ENCODE assay signal across 13 cellular contexts in the genomic region with DNA sequence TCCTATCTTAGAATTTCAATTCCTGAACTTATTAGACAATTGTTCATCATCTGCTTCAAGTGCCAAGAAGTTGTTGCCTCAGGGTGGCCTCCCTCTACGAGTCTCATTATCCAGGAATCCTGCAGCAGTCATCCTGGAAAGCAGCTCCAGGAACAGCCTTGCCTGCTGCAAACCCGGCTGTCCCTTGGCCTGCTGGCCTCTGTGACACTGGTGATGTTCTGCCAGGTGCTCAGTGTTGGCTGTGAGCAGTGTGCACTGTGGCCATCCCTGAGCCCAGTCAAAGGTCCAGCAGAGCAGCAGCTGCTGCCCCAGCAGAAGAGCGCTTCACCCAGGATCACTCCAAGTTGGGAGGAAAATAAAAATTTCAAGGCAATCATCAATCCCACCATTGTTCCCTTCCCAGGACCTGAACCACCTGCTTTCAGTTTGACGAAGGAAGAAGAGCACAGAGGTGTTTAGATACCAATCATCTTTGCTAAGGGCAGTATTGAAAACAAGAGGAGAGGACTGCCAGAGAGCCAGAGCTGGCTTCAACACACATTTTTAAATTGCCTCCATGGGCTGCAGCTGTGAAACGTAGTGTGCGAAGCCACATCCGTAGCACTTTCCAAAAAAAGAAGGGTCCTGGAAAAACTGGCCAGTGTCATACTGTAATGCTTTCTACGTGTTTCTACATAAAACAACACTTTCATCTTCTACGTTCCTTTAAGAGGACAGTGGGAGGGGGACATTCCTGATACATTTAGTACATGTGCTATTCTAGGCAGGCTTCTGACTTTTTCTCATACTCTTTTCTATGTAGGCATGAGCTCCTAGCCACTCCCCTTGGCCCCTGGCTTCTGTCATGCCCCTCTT. TPM values are rescaled to one million over a fixed set of nuclear protein-coding genes. Genes with fewer than 3 reads are reported as not detected.
DNase-seq lines count a peak whose midpoint lies in the region; ATAC-seq and TF ChIP-seq lines count a peak whose summit lies in the region.
"Had no signal": no experiment of that assay in that cellular context is flagged by ENCODE, and none has a peak within 500 bp of the region (broad histone marks: within the 10 kb centered on the region; RNA-seq: fewer than 3 reads in every experiment).

No MANE protein-coding gene starts in this region.

- peak overlapping the region; percentile 66 for H3K4me2 ChIP-seq in SK-N-SH

- H4K20me1 ChIP-seq in SK-N-SH (ENCODE audit: insufficient read depth) = no peaks in the 10 kb centered on the region

- 74% methylated on average over 9 of the region's 9 CpGs for WGBS in SK-N-SH (ENCODE audit: low lambda C conversion rate)
- 17 to 29% (median 20%) methylated on average over 9 of the region's 9 CpGs for WGBS in psoas muscle, 3 donors

- H3K27ac ChIP-seq in SK-N-SH (ENCODE audit: low read depth in 2 of 2, low read length in 1 of 2) = peak overlapping the region; percentile 22 to 87; a peak in 3 of 4 replicates
- H3K27ac ChIP-seq in psoas muscle = peak overlapping the region; percentile 64

- H3F3A ChIP-seq in SK-N-SH (replicated peaks; ENCODE audit: insufficient read depth) = peaks cover 26% of the 10 kb centered on the region

- H3K36me3 ChIP-seq in SK-N-SH (replicated peaks in 1 of 2; ENCODE audit: control insufficient read depth in 1 of 2, insufficient read depth in 2 of 2, low read length in 1 of 2) (no peaks in the 10 kb centered on the region), psoas muscle (ENCODE audit: insufficient read depth in 1 of 2, low read depth in 1 of 2) (no peaks in the 10 kb centered on the region)

- H3K9me3 ChIP-seq in SK-N-SH (no peaks in the 10 kb centered on the region), psoas muscle (no peaks in the 10 kb centered on the region)

- DNase-seq in EH (ENCODE audit: low read depth) = peak; percentile 96
- DNase-seq in SK-N-SH = peak; percentile 30
- DNase-seq in fibroblast of villous mesenchyme (ENCODE audit: low read depth) = peak; percentile 63
- peak; percentile 72 to 90 for DNase-seq in psoas muscle
- no peak for DNase-seq in NCI-H526 (lab: John Stamatoyannopoulos, UW)
- no peak for DNase-seq in activated CD4-positive, CD25-positive, alpha-beta regulatory T cell treated with anti-CD3 and anti-CD28 coated beads, Interleukin-2, amount 50 U/mL, for 72 hours
- DNase-seq in DMS153 treated with DMSO at 0.1 percent for 48 hours (lab: John Stamatoyannopoulos, UW; ENCODE audit: unreplicated experiment) = no peak
- DNase-seq: activated gamma-delta T cell treated with Interleukin-2 at 50 U/mL for 16 hours; CD8-positive, alpha-beta memory T cell; effector CD8-positive, alpha-beta T cell; nucleus accumbens had no signal

- H3K4me1 ChIP-seq in SK-N-SH (ENCODE audit: control insufficient read depth in 1 of 2, insufficient read depth in 2 of 2, low read depth in 1 of 2, low read length in 1 of 2) (peaks cover 12 to 42% of the 10 kb centered on the region in 2 experiments), psoas muscle (peaks cover 28% of the 10 kb centered on the region)

- H3K27me3 ChIP-seq in SK-N-SH (ENCODE audit: insufficient read depth) (no peaks in the 10 kb centered on the region), psoas muscle (ENCODE audit: insufficient read depth in 3 of 3, low read length in 2 of 3) (no peaks in the 10 kb centered on the region)

- H2AFZ ChIP-seq in SK-N-SH (ENCODE audit: low read depth) = peak overlapping the region; percentile 37; the same call in 1 of the 2 replicates

- intact Hi-C loops in psoas muscle (cut with DNase I) = loop anchor here in 1 of 2 donors (5.0 kb wide), 1 partner anchor 95 kb away; no protein-coding TSS in a partner anchor

- H3K4me3 ChIP-seq in SK-N-SH (ENCODE audit: low read depth in 2 of 2, low read length in 1 of 2) (no peak overlapping the region), fibroblast of villous mesenchyme (ENCODE audit: low read depth, low read length) (no peak overlapping the region), psoas muscle (peak overlapping the region; percentile 20)

- peak in 1 of 2 experiments; percentile 45; a peak in 1 of 4 replicates for TF ChIP-seq EP300 in SK-N-SH (IDR thresholded peaks at IDR 0.05; ENCODE audit: borderline replicate concordance in 1 of 2, low read depth in 1 of 2, low read length in 1 of 2)

- ATAC-seq in psoas muscle (peak; percentile 94 to 97 (median 96)), GM19397 (IDR thresholded peaks at IDR 0.05; ENCODE audit: unreplicated experiment) (no peak)
- ATAC-seq: WTC11 had no signal

- CTCF ChIA-PET in SK-N-SH (lab: Yijun Ruan, JAX) = interaction anchor here (0.9 to 1.9 kb wide), 4 partner anchors 7 to 149 kb away, joined by 3 to 13 read pairs (median 4); partner anchors contain the start of gene FAM50B

- POLR2A ChIA-PET in SK-N-SH (lab: Yijun Ruan, JAX) = no interaction called here

- H3K9me2 ChIP-seq in SK-N-SH = no peaks in the 10 kb centered on the region

- no peak for TF ChIP-seq RAD21 in SK-N-SH (IDR thresholded peaks at IDR 0.05; ENCODE audit: low read length)

- TF ChIP-seq CTCF in SK-N-SH (IDR thresholded peaks at IDR 0.05) (no peak), fibroblast of villous mesenchyme (IDR thresholded peaks at IDR 0.05; ENCODE audit: insufficient read depth, low read depth, low read length) (no peak), psoas muscle (IDR thresholded peaks at IDR 0.05) (no peak)

- no peaks in the 10 kb centered on the region for H3K79me2 ChIP-seq in SK-N-SH (ENCODE audit: insufficient read depth)

- H3K9ac ChIP-seq in SK-N-SH = peak overlapping the region; percentile 55

TF ChIP-seq in SK-N-SH, 30 proteins besides CTCF, POLR2A, EP300 and RAD21 (continues in another document):
- no peak for TF ChIP-seq SIN3A (IDR thresholded peaks at IDR 0.05; ENCODE audit: borderline replicate concordance, low read depth, low read length)
- TF ChIP-seq GABPA (IDR thresholded peaks at IDR 0.05; ENCODE audit: low read depth) = no peak
- peak; percentile 18; the same call in 1 of the 2 replicates for TF ChIP-seq JUND (IDR thresholded peaks at IDR 0.05)
- TF ChIP-seq RCOR1 (IDR thresholded peaks at IDR 0.05; ENCODE audit: low read length) = no peak
- no peak for TF ChIP-seq GATA2 (CRISPR knock-in tag; IDR thresholded peaks at IDR 0.05)
- TF ChIP-seq FOXM1 (IDR thresholded peaks at IDR 0.05; ENCODE audit: low read depth) = no peak
- no peak for TF ChIP-seq RXRA (IDR thresholded peaks at IDR 0.05; ENCODE audit: borderline replicate concordance, low read depth)
- TF ChIP-seq USF1 (IDR thresholded peaks at IDR 0.05; ENCODE audit: borderline replicate concordance, low read depth) = no peak
- TF ChIP-seq EZH2phosphoT487 (IDR thresholded peaks at IDR 0.05; ENCODE audit: borderline replicate concordance, low read depth) = no peak
- no peak for TF ChIP-seq MXI1 (IDR thresholded peaks at IDR 0.05; ENCODE audit: low read depth, low read length)
- TF ChIP-seq FOXJ3 (CRISPR knock-in tag; IDR thresholded peaks at IDR 0.05) = no peak
- TF ChIP-seq, protein P1, sequence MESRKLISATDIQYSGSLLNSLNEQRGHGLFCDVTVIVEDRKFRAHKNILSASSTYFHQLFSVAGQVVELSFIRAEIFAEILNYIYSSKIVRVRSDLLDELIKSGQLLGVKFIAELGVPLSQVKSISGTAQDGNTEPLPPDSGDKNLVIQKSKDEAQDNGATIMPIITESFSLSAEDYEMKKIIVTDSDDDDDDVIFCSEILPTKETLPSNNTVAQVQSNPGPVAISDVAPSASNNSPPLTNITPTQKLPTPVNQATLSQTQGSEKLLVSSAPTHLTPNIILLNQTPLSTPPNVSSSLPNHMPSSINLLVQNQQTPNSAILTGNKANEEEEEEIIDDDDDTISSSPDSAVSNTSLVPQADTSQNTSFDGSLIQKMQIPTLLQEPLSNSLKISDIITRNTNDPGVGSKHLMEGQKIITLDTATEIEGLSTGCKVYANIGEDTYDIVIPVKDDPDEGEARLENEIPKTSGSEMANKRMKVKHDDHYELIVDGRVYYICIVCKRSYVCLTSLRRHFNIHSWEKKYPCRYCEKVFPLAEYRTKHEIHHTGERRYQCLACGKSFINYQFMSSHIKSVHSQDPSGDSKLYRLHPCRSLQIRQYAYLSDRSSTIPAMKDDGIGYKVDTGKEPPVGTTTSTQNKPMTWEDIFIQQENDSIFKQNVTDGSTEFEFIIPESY (IDR thresholded peaks at IDR 0.05; ENCODE audit: borderline replicate concordance, low read depth) = no peak
- TF ChIP-seq POLR2AphosphoS5 (IDR thresholded peaks at IDR 0.05; ENCODE audit: low read depth, low read length) = no peak
- TF ChIP-seq CHD2 (IDR thresholded peaks at IDR 0.05; ENCODE audit: low read length, partially characterized antibody) = no peak
- TF ChIP-seq NRF1 (IDR thresholded peaks at IDR 0.05; ENCODE audit: low read depth, low read length) = no peak
- no peak for TF ChIP-seq ELF1 (IDR thresholded peaks at IDR 0.05)
- TF ChIP-seq, protein P2, sequence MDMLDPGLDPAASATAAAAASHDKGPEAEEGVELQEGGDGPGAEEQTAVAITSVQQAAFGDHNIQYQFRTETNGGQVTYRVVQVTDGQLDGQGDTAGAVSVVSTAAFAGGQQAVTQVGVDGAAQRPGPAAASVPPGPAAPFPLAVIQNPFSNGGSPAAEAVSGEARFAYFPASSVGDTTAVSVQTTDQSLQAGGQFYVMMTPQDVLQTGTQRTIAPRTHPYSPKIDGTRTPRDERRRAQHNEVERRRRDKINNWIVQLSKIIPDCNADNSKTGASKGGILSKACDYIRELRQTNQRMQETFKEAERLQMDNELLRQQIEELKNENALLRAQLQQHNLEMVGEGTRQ (IDR thresholded peaks at IDR 0.05; ENCODE audit: borderline replicate concordance, low read depth, low read length) = no peak
- no peak for TF ChIP-seq SMC3 (IDR thresholded peaks at IDR 0.05; ENCODE audit: low read depth, low read length)

RNA-seq across cellular contexts. Expression of gene FAM50B, which starts 7.2 kb away (rescaled TPM):
- polyA plus RNA-seq in SK-N-SH (2012; rRNA removed) (12.9 and 13.8 TPM in 2 replicates), psoas muscle (10 to 100 TPM; 10.1 to 16.4 (median 11.4) TPM)
- 8.0 and 10.9 TPM in 2 replicates for polyA plus RNA-seq in SK-N-SH (2012; cell fraction: cytosol; rRNA removed)
- polyA plus RNA-seq in SK-N-SH (2012; cell fraction: nucleus; rRNA removed) = 8.0 and 8.2 TPM in 2 replicates
- total RNA-seq in fibroblast of villous mesenchyme (5.2 and 6.0 TPM in 2 replicates), psoas muscle (10 to 100 TPM; 10.8 to 19.6 (median 12.4) TPM)

Comparison
In these comparisons a context has a peak if more than half of its experiments do, and no peak if none do; other contexts are left out.
1. DNase-seq: peak in EH (single experiment), SK-N-SH (single experiment), fibroblast of villous mesenchyme (single experiment) and psoas muscle (2 of 2); none in NCI-H526 (0 of 2), activated CD4-positive, CD25-positive, alpha-beta regulatory T cell treated with anti-CD3 and anti-CD28 coated beads, Interleukin-2, amount 50 U/mL, for 72 hours (single experiment) and DMS153 treated with DMSO at 0.1 percent for 48 hours (single experiment).